In genomic region chr17:81682565-81683207, GRCh38 we compare ENCODE assay signal across 8 cellular contexts. TPM values are rescaled to one million over a fixed set of nuclear protein-coding genes. Genes with fewer than 3 reads are reported as not detected.
DNase-seq lines count a peak whose midpoint lies in the region; ATAC-seq and TF ChIP-seq lines count a peak whose summit lies in the region.

No MANE protein-coding gene starts in this region.

- CTCF ChIA-PET in CD4-positive, alpha-beta T cell (lab: Charles Lee): no interaction called here

- H3K36me3 Mint-ChIP-seq in CD4-positive, alpha-beta T cell (ENCODE audit: low read depth): peaks cover 39% of the 10 kb centered on the region
- no peaks in the 10 kb centered on the region for H3K36me3 Mint-ChIP-seq in natural killer cell

- H3K4me1 ChIP-seq in Loucy (ENCODE audit: insufficient read depth, low read length, poor library complexity, severe bottlenecking) (peaks cover 15% of the 10 kb centered on the region), colonic mucosa (peaks cover 8% of the 10 kb centered on the region)

- intact Hi-C loops in CD4-positive, alpha-beta T cell (cut with DNase I, micrococcal nuclease): loop anchor here (1.0 to 5.0 kb wide), 4 partner anchors 16 to 180 kb away; partner anchors contain the start of genes CCDC137 (in 1 of the 2), NPLOC4 (in 1 of the 2), OXLD1 (in 1 of the 2) and P4HB (in 1 of the 2)
- intact Hi-C loops in colonic mucosa (cut with DNase I) (no loop called here), natural killer cell (cut with micrococcal nuclease) (loop anchor here (1.0 kb wide), 1 partner anchor 21 kb away; the partner anchor contains the start of gene MRPL12)

- H3K4me3 Mint-ChIP-seq in CD4-positive, alpha-beta T cell: peak overlapping the region; percentile 100
- peak overlapping the region; percentile 96 for H3K4me3 Mint-ChIP-seq in natural killer cell

- ATAC-seq in CD4-positive, alpha-beta T cell (ENCODE audit: poor library complexity): no peak
- no peak for ATAC-seq in natural killer cell

- H3K9me3 Mint-ChIP-seq in CD4-positive, alpha-beta T cell: no peaks in the 10 kb centered on the region
- H3K9me3 Mint-ChIP-seq in natural killer cell: no peaks in the 10 kb centered on the region

- peak overlapping the region; percentile 91 for H3K4me3 ChIP-seq in Loucy (ENCODE audit: low read length, poor library complexity, severe bottlenecking)
- peak overlapping the region; percentile 99 for H3K4me3 ChIP-seq in colonic mucosa

- H2AFZ ChIP-seq in Loucy (ENCODE audit: low read length): 0 out of 2 replicates have a peak overlapping the region, but pooled peaks have one; percentile 77

- H3K27ac ChIP-seq in CD4-positive, alpha-beta T cell (ENCODE audit: low read depth, low read length): no peak overlapping the region
- H3K27ac ChIP-seq in colonic mucosa: no peak overlapping the region

- peaks cover 24% of the 10 kb centered on the region for H3K4me1 Mint-ChIP-seq in CD4-positive, alpha-beta T cell (ENCODE audit: low read depth)
- H3K4me1 Mint-ChIP-seq in natural killer cell: peaks cover 7 to 32% of the 10 kb centered on the region in 2 donors

- no peaks in the 10 kb centered on the region for H3K9me2 ChIP-seq in Loucy (replicated peaks; ENCODE audit: low read depth, low read length)

- no peaks in the 10 kb centered on the region for H3K27me3 ChIP-seq in CD4-positive, alpha-beta T cell (ENCODE audit: control insufficient read depth, insufficient read depth, low read length)
- H3K27me3 ChIP-seq in Loucy (ENCODE audit: insufficient read depth, low read length, poor library complexity, severe bottlenecking) (no peaks in the 10 kb centered on the region), colonic mucosa (no peaks in the 10 kb centered on the region)

- peaks cover 70% of the 10 kb centered on the region for H3K79me2 ChIP-seq in Loucy (ENCODE audit: insufficient read depth, low read length)

- peak overlapping the region; percentile 86 for H3K4me2 ChIP-seq in Loucy (ENCODE audit: low read depth, low read length, poor library complexity, severe bottlenecking)

- H3K36me3 ChIP-seq in Loucy (ENCODE audit: insufficient read depth, low read length) (peaks cover 15% of the 10 kb centered on the region; the same call in 1 of the 2 replicates), colonic mucosa (peaks cover 12% of the 10 kb centered on the region)

- no peak for DNase-seq in CD4-positive, alpha-beta T cell
- DNase-seq in colonic mucosa (no peak), natural killer cell (no peak), DMS153 treated with DMSO at 0.1 percent for 48 hours (lab: John Stamatoyannopoulos, UW; ENCODE audit: unreplicated experiment) (no peak), activated gamma-delta T cell (lab: John Stamatoyannopoulos, UW) (no peak)
- DNase-seq in stimulated activated CD4-positive, alpha-beta T cell treated with anti-CD3 and anti-CD28 coated beads, Interleukin-4, amount 100 ng/mL, for 24 hours: no peak
- no peak for DNase-seq in stimulated activated naive CD4-positive, alpha-beta T cell (lab: John Stamatoyannopoulos, UW)

- peak overlapping the region; percentile 91 for H3K9ac ChIP-seq in Loucy (ENCODE audit: low read depth, low read length, poor library complexity, severe bottlenecking)
- peak overlapping the region; percentile 94 to 96 for H3K9ac ChIP-seq in colonic mucosa (ENCODE audit: low read depth in 2 of 2, low read length in 2 of 2)

- POLR2A ChIA-PET in CD4-positive, alpha-beta T cell (lab: Charles Lee): interaction anchor here (0.9 to 2.8 kb wide), 11 partner anchors 8 to 178 kb away, joined by 3 to 25 read pairs (median 7); partner anchors contain the start of genes CCDC137, FAAP100, MCRIP1 and NPLOC4

- H3K27me3 Mint-ChIP-seq in CD4-positive, alpha-beta T cell: no peaks in the 10 kb centered on the region
- H3K27me3 Mint-ChIP-seq in natural killer cell (ENCODE audit: low read depth in 2 of 2): no peaks in the 10 kb centered on the region

- H3K9me3 ChIP-seq in CD4-positive, alpha-beta T cell (ENCODE audit: control insufficient read depth, low read length): no peaks in the 10 kb centered on the region
- no peaks in the 10 kb centered on the region for H3K9me3 ChIP-seq in Loucy (ENCODE audit: insufficient read depth, low read depth, low read length)
- H3K9me3 ChIP-seq in colonic mucosa: no peaks in the 10 kb centered on the region

- TF ChIP-seq CTCF in CD4-positive, alpha-beta T cell (IDR thresholded peaks at IDR 0.05): no peak
- no peak for TF ChIP-seq CTCF in Loucy (conservative IDR thresholded peaks at IDR 0.05; ENCODE audit: low read length)
- no peak for TF ChIP-seq CTCF in colonic mucosa (IDR thresholded peaks at IDR 0.05)
- no peak for TF ChIP-seq CTCF in natural killer cell (IDR thresholded peaks at IDR 0.05)

- H3K27ac Mint-ChIP-seq in CD4-positive, alpha-beta T cell: peak overlapping the region; percentile 81
- H3K27ac Mint-ChIP-seq in natural killer cell: peak overlapping the region; percentile 79 to 88

- peaks cover 20% of the 10 kb centered on the region for H4K20me1 ChIP-seq in Loucy (ENCODE audit: insufficient read depth, low read length, poor library complexity, severe bottlenecking)

- H3F3A ChIP-seq in Loucy (ENCODE audit: low read depth): no peaks in the 10 kb centered on the region

RNA-seq across cellular contexts. Expression of gene ARL16, which starts 0.9 kb away (rescaled TPM):
- total RNA-seq in CD4-positive, alpha-beta T cell: 10 to 100 TPM; 35.7 to 38.5 TPM
- total RNA-seq in colonic mucosa (10 to 100 TPM; 24.6 to 25.0 TPM), natural killer cell (10 to 100 TPM; 23.3 to 47.9 (median 39.3) TPM)

RNA-seq across cellular contexts. Expression of gene HGS, which starts 1.1 kb away (rescaled TPM):
- 100 to 1,000 TPM; 118 to 127 TPM for total RNA-seq in CD4-positive, alpha-beta T cell
- total RNA-seq in colonic mucosa: 100 to 1,000 TPM in 1 of 2 donors, 10 to 100 TPM in 1; 75.2 to 131 TPM
- 100 to 1,000 TPM; 179 to 186 (median 181) TPM for total RNA-seq in natural killer cell

RNA-seq across cellular contexts. Expression of gene CCDC137, which starts 16.1 kb away (rescaled TPM):
- total RNA-seq in CD4-positive, alpha-beta T cell: 10 to 100 TPM; 20.8 to 21.7 TPM
- total RNA-seq in colonic mucosa (10 to 100 TPM; 13.7 to 41.1 TPM), natural killer cell (10 to 100 TPM; 15.6 to 24.2 (median 22.1) TPM)

RNA-seq across cellular contexts. Expression of gene OXLD1, which starts 16.3 kb away (rescaled TPM):
- 10 to 100 TPM; 24.6 to 25.3 TPM for total RNA-seq in CD4-positive, alpha-beta T cell
- 10 to 100 TPM; 21.7 to 42.8 TPM for total RNA-seq in colonic mucosa
- total RNA-seq in natural killer cell: 10 to 100 TPM; 29.9 to 35.0 (median 32.4) TPM

RNA-seq across cellular contexts. Expression of gene MRPL12, which starts 20.5 kb away (rescaled TPM):
- total RNA-seq in CD4-positive, alpha-beta T cell: 10 to 100 TPM; 26.2 to 26.5 TPM
- total RNA-seq in colonic mucosa (100 to 1,000 TPM; 106 to 225 TPM), natural killer cell (10 to 100 TPM; 16.3 to 24.4 (median 17.5) TPM)
